1 cellular context compared by ENCODE assay signal in the genomic region with DNA sequence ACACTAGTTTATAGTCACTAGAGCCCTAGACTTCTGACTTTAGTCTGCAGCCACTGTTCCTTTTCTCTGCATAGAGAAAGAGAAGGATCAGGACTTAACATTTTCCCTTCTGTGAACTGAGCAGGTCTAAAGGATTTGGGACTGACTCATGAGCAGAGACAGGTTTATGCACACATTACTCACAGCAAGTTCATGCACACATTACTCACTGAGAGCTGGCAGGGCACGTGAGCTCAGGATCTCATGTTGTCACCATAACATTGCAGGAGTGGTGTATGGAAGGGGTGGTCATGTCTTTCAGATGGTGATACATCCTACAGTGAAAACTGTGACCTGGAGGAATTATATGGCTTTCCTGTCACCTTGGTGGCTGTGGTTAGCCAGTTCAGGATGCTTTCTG.
TF ChIP-seq lines count a peak whose summit lies in the region.

No MANE protein-coding gene starts in this region.

TF ChIP-seq in GM12878, 131 proteins besides CTCF, POLR2A, EP300 and RAD21 (continued from another document):
- TF ChIP-seq, protein P1, sequence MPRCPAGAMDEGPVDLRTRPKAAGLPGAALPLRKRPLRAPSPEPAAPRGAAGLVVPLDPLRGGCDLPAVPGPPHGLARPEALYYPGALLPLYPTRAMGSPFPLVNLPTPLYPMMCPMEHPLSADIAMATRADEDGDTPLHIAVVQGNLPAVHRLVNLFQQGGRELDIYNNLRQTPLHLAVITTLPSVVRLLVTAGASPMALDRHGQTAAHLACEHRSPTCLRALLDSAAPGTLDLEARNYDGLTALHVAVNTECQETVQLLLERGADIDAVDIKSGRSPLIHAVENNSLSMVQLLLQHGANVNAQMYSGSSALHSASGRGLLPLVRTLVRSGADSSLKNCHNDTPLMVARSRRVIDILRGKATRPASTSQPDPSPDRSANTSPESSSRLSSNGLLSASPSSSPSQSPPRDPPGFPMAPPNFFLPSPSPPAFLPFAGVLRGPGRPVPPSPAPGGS (IDR thresholded peaks at IDR 0.05; ENCODE audit: borderline replicate concordance, insufficient read depth, low read depth, low read length, poor library complexity, severe bottlenecking), result peak; percentile 52
